1 cellular context compared by ENCODE assay signal in genomic region chr7:151343516-151343915, GRCh38.
TF ChIP-seq lines count a peak whose summit lies in the region.

No MANE protein-coding gene starts in this region.

TF ChIP-seq in GM12878, 131 proteins besides CTCF, POLR2A, EP300 and RAD21 (continued from another document):
- TF ChIP-seq BCLAF1 (IDR thresholded peaks at IDR 0.05) (no peak), USF1 (IDR thresholded peaks at IDR 0.05; ENCODE audit: borderline replicate concordance, extremely low read length, insufficient read depth, low read depth, low read length) (no peak), TCF12 (IDR thresholded peaks at IDR 0.05; ENCODE audit: low read depth, low read length) (no peak), SIN3A (IDR thresholded peaks at IDR 0.05; ENCODE audit: low read depth, low read length) (no peak), HCFC1 (IDR thresholded peaks at IDR 0.05; ENCODE audit: low read length) (no peak)
